ENCODE assay signal across 19 cellular contexts in genomic region chr3:117962750-117963149, GRCh38.
"Had no signal": no experiment of that assay in that cellular context is flagged by ENCODE, and none has a peak within 500 bp of the region (broad histone marks: within the 10 kb centered on the region; RNA-seq: fewer than 3 reads in every experiment).

No MANE protein-coding gene starts in this region.

- H3K4me1 ChIP-seq: tibial artery had no signal

- H3K36me3 ChIP-seq: adrenal gland, tibial artery had no signal

- ATAC-seq: left ventricle myocardium superior had no signal

- H3K4me3 ChIP-seq: adrenal gland, tibial artery had no signal

- H3K27me3 ChIP-seq: adrenal gland, tibial artery had no signal

- DNase-seq: activated CD4-positive, alpha-beta T cell treated with anti-CD3 and anti-CD28 coated beads, Interleukin-2, amount 50 U/mL, for 1 hour; activated CD4-positive, CD25-positive, alpha-beta regulatory T cell treated with anti-CD3 and anti-CD28 coated beads, Interleukin-2, amount 50 U/mL, for 72 hours; activated CD8-positive, alpha-beta memory T cell treated with anti-CD3 and anti-CD28 coated beads for 24 hours; activated CD8-positive, alpha-beta memory T cell treated with anti-CD3 and anti-CD28 coated beads, Interleukin-2, amount 50 U/mL, for 48 hours; activated effector memory CD4-positive, alpha-beta T cell treated with Interleukin-2 at 50 U/mL for 16 hours; activated naive CD4-positive, alpha-beta T cell treated with anti-CD3 and anti-CD28 coated beads, Interleukin-2, amount 50 U/mL, for 16 hours; activated T-cell treated with anti-CD3 and anti-CD28 coated beads, Interleukin-2, amount 50 U/mL, for 48 hours; adrenal gland; caudate nucleus; endodermal cell; left ventricle myocardium superior; occipital lobe; stimulated activated CD4-positive, alpha-beta T cell treated with anti-CD3 and anti-CD28 coated beads, Interleukin-1b, Interleukin-23, amount 100 ng/mL, for 48 hours; stimulated activated naive CD4-positive, alpha-beta T cell treated with Interleukin-2 at 50 U/mL for 16 hours; substantia nigra; T-helper 2 cell; tibial artery had no signal

- H3K9me3 ChIP-seq: adrenal gland, tibial artery had no signal

- H3K27ac ChIP-seq: adrenal gland, epithelial cell of prostate, tibial artery, VCaP had no signal
